In the genomic region with DNA sequence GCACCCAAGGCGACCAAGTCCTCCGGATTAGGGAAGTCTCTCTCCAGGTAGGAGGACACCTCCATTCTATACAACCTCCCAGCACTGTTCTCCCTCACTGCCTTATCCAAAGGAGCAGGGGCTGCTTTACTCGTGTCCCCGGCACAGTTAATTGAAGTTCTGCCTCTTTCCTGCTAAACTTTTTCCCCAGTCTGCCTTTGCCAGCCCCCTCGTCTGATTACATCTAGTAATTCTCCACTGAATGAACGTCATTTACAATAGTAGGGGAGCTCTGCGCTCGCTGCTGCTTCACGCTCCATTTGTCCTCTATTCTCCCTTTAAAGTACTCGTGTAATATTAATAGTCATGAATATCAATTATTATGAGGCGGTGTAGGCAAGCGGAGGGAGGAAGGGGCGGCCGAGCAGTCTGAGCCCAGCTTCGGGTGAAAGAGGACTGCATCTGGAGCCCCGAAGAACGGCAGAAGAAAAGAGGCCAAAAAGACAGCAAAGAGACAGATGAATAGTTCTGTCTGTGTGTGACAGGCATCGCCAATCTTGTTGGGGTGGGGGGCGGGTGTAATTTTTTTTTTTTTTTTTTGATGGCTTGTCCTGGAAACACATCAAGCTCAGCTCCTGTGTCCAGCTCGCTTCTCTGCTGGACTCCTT, we compare ENCODE assay signal across 21 cellular contexts. TPM values are rescaled to one million over a fixed set of nuclear protein-coding genes. Genes with fewer than 3 reads are reported as not detected.
DNase-seq lines count a peak whose midpoint lies in the region; ATAC-seq and TF ChIP-seq lines count a peak whose summit lies in the region.
"Had no signal": no experiment of that assay in that cellular context is flagged by ENCODE, and none has a peak within 500 bp of the region (broad histone marks: within the 10 kb centered on the region; RNA-seq: fewer than 3 reads in every experiment).

No MANE protein-coding gene starts in this region.

- no peak for TF ChIP-seq POLR2A in transverse colon (IDR thresholded peaks at IDR 0.05)

- H3K4me1 ChIP-seq in HUES64 (ENCODE audit: insufficient read depth, low read length) (peaks cover 63% of the 10 kb centered on the region), PC-3 (ENCODE audit: insufficient read depth, low read length) (peaks cover 19% of the 10 kb centered on the region; the same call in 1 of the 2 replicates), iPS-18a (ENCODE audit: control insufficient read depth, low read depth, low read length) (peaks cover 62% of the 10 kb centered on the region), transverse colon (peaks cover 0 to 17% (median 7%) of the 10 kb centered on the region in 4 donors)
- H3K4me1 ChIP-seq: BLaER1 had no signal

- DNase-seq in PC-3 (no peak), retina (peak; percentile 72), G401 (ENCODE audit: low spot score) (no peak), transverse colon (no peak)
- DNase-seq: activated CD4-positive, alpha-beta T cell treated with anti-CD3 and anti-CD28 coated beads, Interleukin-2, amount 10 ng/mL, durations not matched to agents 24 days and 14 days; activated naive CD4-positive, alpha-beta T cell treated with Interleukin-2 at 50 U/mL for 16 hours; DMS79 treated with DMSO at 0.1 percent for 48 hours; heart left ventricle; HFFc6; left colon; mucosa of descending colon; ovary; T1000 had no signal

- CTCF ChIA-PET in PC-3 (lab: Charles Lee): interaction anchor here (0.6 kb wide), 1 partner anchor 131 kb away, joined by 3 read pairs; no protein-coding TSS in a partner anchor

- H4K20me1 ChIP-seq in PC-3 (ENCODE audit: low read length): no peaks in the 10 kb centered on the region
- H4K20me1 ChIP-seq: BLaER1 had no signal

- intact Hi-C loops in PC-3 (cut with micrococcal nuclease): no loop called here
- intact Hi-C loops in transverse colon (cut with DNase I; ENCODE audit: low total_unique reads): no loop called here

- in situ Hi-C loops in G401 (cut with HindIII; ENCODE audit: low sequenced_read_pairs): no loop called here
- in situ Hi-C loops in transverse colon (cut with MboI; ENCODE audit: low pct_ligation_motif_present in 1 of 4, low pct_unique_long_range_greater_than_20kb in 1 of 4, low sequenced_read_pairs in 3 of 4): loop anchor here in 3 of 4 donors (25.0 kb wide), 4 partner anchors 541 to 1216 kb away; no protein-coding TSS in a partner anchor

- no peak overlapping the region for H3K9ac ChIP-seq in HUES64 (ENCODE audit: low read depth, low read length)
- H3K9ac ChIP-seq in PC-3 (ENCODE audit: low read length): no peak overlapping the region
- no peak overlapping the region for H3K9ac ChIP-seq in iPS-18a (ENCODE audit: low read length)
- H3K9ac ChIP-seq: BLaER1 had no signal

- ATAC-seq in PC-3: no peak
- ATAC-seq in GM21825 (IDR thresholded peaks at IDR 0.05; ENCODE audit: unreplicated experiment): no peak
- ATAC-seq: heart left ventricle, left colon, mucosa of descending colon, Right ventricle myocardium inferior had no signal

- no peaks in the 10 kb centered on the region for H3K36me3 ChIP-seq in HUES64 (ENCODE audit: insufficient read depth, low read length)
- no peaks in the 10 kb centered on the region for H3K36me3 ChIP-seq in PC-3 (ENCODE audit: low read depth, low read length)
- H3K36me3 ChIP-seq in iPS-18a (ENCODE audit: control insufficient read depth, low read depth, low read length): no peaks in the 10 kb centered on the region
- H3K36me3 ChIP-seq in transverse colon: no peaks in the 10 kb centered on the region
- H3K36me3 ChIP-seq: BLaER1, heart left ventricle, ovary, tibial nerve had no signal

- peak overlapping the region; percentile 34; the same call in 1 of the 2 replicates for H3K4me3 ChIP-seq in HUES64 (ENCODE audit: low read length)
- no peak overlapping the region for H3K4me3 ChIP-seq in PC-3 (ENCODE audit: low read length)
- peak overlapping the region; percentile 10 for H3K4me3 ChIP-seq in iPS-18a (ENCODE audit: low read length)
- no peak overlapping the region for H3K4me3 ChIP-seq in transverse colon
- H3K4me3 ChIP-seq: BLaER1, heart left ventricle, mucosa of descending colon, ovary had no signal

- no peaks in the 10 kb centered on the region for H3F3A ChIP-seq in PC-3 (ENCODE audit: low read length, unreplicated experiment)

- no TSS peak for BruUV-seq in PC-3 (replicated peaks; lab: Mats Ljungman, UMichigan)

- H2AFZ ChIP-seq in PC-3 (ENCODE audit: low read length): peak overlapping the region; percentile 77; the same call in 1 of the 2 replicates

- H3K27ac ChIP-seq in HUES64 (ENCODE audit: low read depth, low read length): no peak overlapping the region
- no peak overlapping the region for H3K27ac ChIP-seq in PC-3 (ENCODE audit: low read length)
- H3K27ac ChIP-seq in iPS-18a (ENCODE audit: low read length): no peak overlapping the region
- H3K27ac ChIP-seq in transverse colon: no peak overlapping the region
- H3K27ac ChIP-seq: BLaER1, heart left ventricle, ovary, tibial nerve had no signal

- POLR2A ChIA-PET in PC-3 (lab: Charles Lee; ENCODE audit: unreplicated experiment): no interaction called here

- H3K27me3 ChIP-seq in HUES64 (ENCODE audit: insufficient read depth, low read length): peaks cover 100% of the 10 kb centered on the region
- peaks cover 47% of the 10 kb centered on the region for H3K27me3 ChIP-seq in PC-3 (ENCODE audit: low read length)
- peaks cover 100% of the 10 kb centered on the region for H3K27me3 ChIP-seq in iPS-18a (ENCODE audit: control insufficient read depth, insufficient read depth, low read length)
- peaks cover 100% of the 10 kb centered on the region for H3K27me3 ChIP-seq in transverse colon
- H3K27me3 ChIP-seq: ovary had no signal

- H3K4me2 ChIP-seq in PC-3 (ENCODE audit: low read length): peak overlapping the region; percentile 67
- H3K4me2 ChIP-seq: BLaER1 had no signal

- no peak for TF ChIP-seq EP300 in transverse colon (IDR thresholded peaks at IDR 0.05; ENCODE audit: low read depth)

- H3K79me2 ChIP-seq in PC-3 (ENCODE audit: low read length): no peaks in the 10 kb centered on the region

- TF ChIP-seq CTCF in PC-3 (conservative IDR thresholded peaks at IDR 0.05; ENCODE audit: low read depth, low read length): no peak
- TF ChIP-seq CTCF in transverse colon (IDR thresholded peaks at IDR 0.05): no peak

- no peaks in the 10 kb centered on the region for H3K9me3 ChIP-seq in HUES64 (ENCODE audit: insufficient read depth, low read depth, low read length)
- H3K9me3 ChIP-seq in PC-3 (ENCODE audit: low read length): no peaks in the 10 kb centered on the region
- no peaks in the 10 kb centered on the region for H3K9me3 ChIP-seq in iPS-18a (ENCODE audit: control insufficient read depth, low read depth, low read length)
- H3K9me3 ChIP-seq in transverse colon: no peaks in the 10 kb centered on the region
- H3K9me3 ChIP-seq: heart left ventricle, mucosa of descending colon, ovary, tibial nerve had no signal

- H3K9me2 ChIP-seq in PC-3 (replicated peaks; ENCODE audit: low read length): no peaks in the 10 kb centered on the region

- 2% methylated on average over 18 of the region's 20 CpGs for WGBS in HUES64
- WGBS in transverse colon (ENCODE audit: low coverage in 1 of 2), 2 donors: 12 to 16% methylated on average over 13 to 20 of the region's 20 CpGs

RNA-seq across cellular contexts. Expression of a gene that starts 2.9 kb away (rescaled TPM):
- polyA plus RNA-seq in HUES64 (2013, experiment 1 of 2): 2.2 TPM
- 5.4 TPM for polyA plus RNA-seq in HUES64 (2013, experiment 2 of 2)
- total RNA-seq in PC-3 (2014; rRNA removed) (not detected in 2 replicates), transverse colon (not detected)
- total RNA-seq in G401 (2014; rRNA removed; shearing (Covaris generic)): not detected in 2 replicates
- total RNA-seq: activated CD4-positive, alpha-beta T cell treated with anti-CD3 and anti-CD28 coated beads, Interleukin-2, amount 10 ng/mL, durations not matched to agents 24 days and 14 days; heart left ventricle; HFFc6; left colon; ovary; skeletal muscle tissue had no signal
- polyA plus RNA-seq: heart left ventricle, IgD-negative memory B cell, ovary had no signal

Comparison
In these comparisons a context has a peak if more than half of its experiments do, and no peak if none do; other contexts are left out.
1. H3K4me3 ChIP-seq: peak in HUES64 (single experiment) and iPS-18a (single experiment); none in PC-3 (single experiment) and transverse colon (0 of 4).